ENCODE assay signal across 9 cellular contexts in genomic region chr17:73820686-73821448, GRCh38.
DNase-seq lines count a peak whose midpoint lies in the region; ATAC-seq, FAIRE-seq and TF ChIP-seq lines count a peak whose summit lies in the region.
"Had no signal": no experiment of that assay in that cellular context is flagged by ENCODE, and none has a peak within 500 bp of the region (broad histone marks: within the 10 kb centered on the region; RNA-seq: fewer than 3 reads in every experiment).

No MANE protein-coding gene starts in this region.

- in situ Hi-C loops in K562 (cut with MboI): no loop called here

- peak; percentile 70 for TF ChIP-seq CTCF in D721Med (IDR thresholded peaks at IDR 0.05; ENCODE audit: insufficient read depth, missing control alignments)
- TF ChIP-seq CTCF in K562 (IDR thresholded peaks at IDR 0.05 in 2 of 3, conservative IDR thresholded peaks at IDR 0.05 in 1 of 3; ENCODE audit: insufficient read depth in 2 of 3, low read depth in 1 of 3, low read length in 3 of 3): peak; percentile 24 to 46 (median 38); a peak in 5 of 6 replicates

- no peak overlapping the region for H3K4me2 ChIP-seq in K562 (ENCODE audit: insufficient read depth, low read length)

- ATAC-seq in K562 (peak; percentile 55; the same call in 1 of the 3 replicates), GM19035 (IDR thresholded peaks at IDR 0.05; ENCODE audit: unreplicated experiment) (no peak), GM18907 (IDR thresholded peaks at IDR 0.05; ENCODE audit: unreplicated experiment) (no peak), HG03521 (IDR thresholded peaks at IDR 0.05; ENCODE audit: unreplicated experiment) (no peak), GM19324 (IDR thresholded peaks at IDR 0.05; ENCODE audit: low FRiP score, unreplicated experiment) (no peak)

- H3K9me3 ChIP-seq in K562 (replicated peaks; ENCODE audit: control insufficient read depth, insufficient read depth, low read depth, low read length): no peaks in the 10 kb centered on the region

- no peaks in the 10 kb centered on the region for H3K36me3 ChIP-seq in K562 (ENCODE audit: control insufficient read depth, insufficient read depth, low read length)

- no peak overlapping the region for H3K9ac ChIP-seq in K562 (ENCODE audit: insufficient read depth in 1 of 2, low read depth in 2 of 2, low read length in 2 of 2)

- H3K4me1 ChIP-seq in K562 (replicated peaks in 1 of 2; ENCODE audit: control insufficient read depth in 2 of 2, insufficient read depth in 2 of 2, low read length in 2 of 2): no peaks in the 10 kb centered on the region

- WGBS in K562 (ENCODE audit: insufficient coverage, low coverage, missing lambda C conversion rate): under 1% methylated on average over 20 of the region's 20 CpGs

- H3K27ac ChIP-seq in K562 (ENCODE audit: extremely low read depth, low read depth, low read length): no peak overlapping the region

- no peaks in the 10 kb centered on the region for H3K79me2 ChIP-seq in K562 (ENCODE audit: control insufficient read depth, insufficient read depth, low read length)

- FAIRE-seq in D721Med (lab: Jason Lieb, UNC) (no peak), K562 (lab: Jason Lieb, UNC) (no peak)

- TF ChIP-seq POLR2A in K562 (conservative IDR thresholded peaks at IDR 0.05): no peak

- TF ChIP-seq RAD21 in K562 (CRISPR knock-in tag; conservative IDR thresholded peaks at IDR 0.05 in 1 of 2, IDR thresholded peaks at IDR 0.05 in 1 of 2): 0 out of 4 replicates have a peak, but pooled peaks of 1 of the 2 experiments have one; percentile 31

- CTCF ChIA-PET in HEK293T (lab: Yijun Ruan, JAX): no interaction called here
- CTCF ChIA-PET in K562 (lab: Yijun Ruan, JAX; ENCODE audit: low intra/inter-chr PET ratio): no interaction called here

- H3K27me3 ChIP-seq in K562 (ENCODE audit: control insufficient read depth in 2 of 2, insufficient read depth in 2 of 2, low read length in 2 of 2): peaks cover 0 to 20% of the 10 kb centered on the region in 2 experiments; a peak in 3 of 5 replicates

- no peaks in the 10 kb centered on the region for H3K9me1 ChIP-seq in K562 (ENCODE audit: control insufficient read depth, insufficient read depth, low read length)

- no peak for DNase-seq in D721Med (ENCODE audit: insufficient read length, low spot score)
- peak; percentile 27 for DNase-seq in HEK293T (ENCODE audit: extremely low spot score)
- DNase-seq in K562 (ENCODE audit: extremely low read depth in 1 of 4, low spot score in 3 of 4): peak in 3 of 4 experiments; percentile 13 to 15 (median 15)
- DNase-seq in mesenteric fat pad (ENCODE audit: low spot score): peak; percentile 57
- DNase-seq: MV-4-11 had no signal

- H3K4me3 ChIP-seq in K562: no peak overlapping the region

- no peak for TF ChIP-seq EP300 in K562 (IDR thresholded peaks at IDR 0.05; ENCODE audit: low read length)

- no TSS peak for BruUV-seq in K562 (replicated peaks; lab: Mats Ljungman, UMichigan)

- peaks cover under 1% of the 10 kb centered on the region; the same call in 1 of the 2 replicates for H4K20me1 ChIP-seq in K562 (replicated peaks; ENCODE audit: control insufficient read depth, insufficient read depth, low read length)

- no peak overlapping the region for H2AFZ ChIP-seq in K562 (ENCODE audit: low read depth, low read length)

- POLR2A ChIA-PET in HEK293T (lab: Yijun Ruan, JAX) (no interaction called here), K562 (lab: Yijun Ruan, JAX) (interaction anchor here (1.0 kb wide), 1 partner anchor 111 kb away, joined by 3 read pairs; no protein-coding TSS in a partner anchor)

- intact Hi-C loops in K562 (cut with micrococcal nuclease): no loop called here

TF ChIP-seq in HEK293T, 16 proteins besides CTCF, POLR2A, EP300 and RAD21:
- TF ChIP-seq ZNF384 (IDR thresholded peaks at IDR 0.05): no peak
- no peak for TF ChIP-seq FOXM1 (IDR thresholded peaks at IDR 0.05; ENCODE audit: borderline replicate concordance)

TF ChIP-seq in K562, 482 proteins besides CTCF, POLR2A, EP300 and RAD21:
- TF ChIP-seq ZNF551 (CRISPR knock-in tag; IDR thresholded peaks at IDR 0.05): no peak
